1 cellular context compared by ENCODE assay signal in the genomic region with DNA sequence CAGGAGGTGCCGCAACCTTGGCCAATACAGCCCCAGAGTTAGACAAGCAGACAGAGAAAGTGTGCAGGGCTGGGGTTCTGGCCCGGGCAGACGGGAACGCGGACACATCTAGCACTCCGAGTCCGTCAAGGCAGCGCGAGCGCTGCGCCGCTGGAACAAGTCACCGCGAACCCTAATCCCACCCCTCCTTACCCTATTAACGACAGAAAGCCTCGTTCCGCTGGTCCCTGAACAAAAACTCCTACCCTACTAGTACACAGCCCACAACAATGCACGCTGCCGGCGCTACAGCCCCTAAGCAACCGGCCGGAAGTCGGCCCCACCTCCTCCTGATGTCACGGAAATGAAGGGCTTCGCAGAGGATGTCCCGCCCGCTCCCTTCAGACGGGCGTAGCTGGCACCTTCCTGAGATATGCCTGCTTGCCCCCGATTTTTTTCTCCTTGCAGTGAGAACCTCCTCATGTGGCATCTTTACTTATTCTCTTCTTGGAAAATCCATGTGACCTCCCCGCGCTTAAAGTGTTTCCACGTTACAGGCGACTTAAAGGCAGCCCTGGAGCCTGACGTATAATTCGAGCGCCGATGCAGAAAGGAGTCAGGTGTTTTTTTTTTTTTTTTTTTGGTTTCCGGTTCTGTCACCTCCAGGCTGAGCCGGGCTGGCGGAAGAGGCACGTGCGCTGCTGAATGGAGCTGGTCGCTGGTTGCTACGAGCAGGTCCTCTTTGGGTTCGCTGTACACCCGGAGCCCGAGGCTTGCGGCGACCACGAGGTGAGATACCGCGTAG.
A peak's percentile ranks its signal among the peaks of the same experiment; 100 is the strongest.
TF ChIP-seq lines count a peak whose summit lies in the region.

A gene (minus strand): TSS at position 315 of the 784 bp plus-strand sequence. CDS start 7,066 bp downstream, outside the sequence.
A gene with protein sequence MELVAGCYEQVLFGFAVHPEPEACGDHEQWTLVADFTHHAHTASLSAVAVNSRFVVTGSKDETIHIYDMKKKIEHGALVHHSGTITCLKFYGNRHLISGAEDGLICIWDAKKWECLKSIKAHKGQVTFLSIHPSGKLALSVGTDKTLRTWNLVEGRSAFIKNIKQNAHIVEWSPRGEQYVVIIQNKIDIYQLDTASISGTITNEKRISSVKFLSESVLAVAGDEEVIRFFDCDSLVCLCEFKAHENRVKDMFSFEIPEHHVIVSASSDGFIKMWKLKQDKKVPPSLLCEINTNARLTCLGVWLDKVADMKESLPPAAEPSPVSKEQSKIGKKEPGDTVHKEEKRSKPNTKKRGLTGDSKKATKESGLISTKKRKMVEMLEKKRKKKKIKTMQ (plus strand): TSS at position 671 of the 784 bp plus-strand sequence. CDS start 14 bp downstream, at position 685.

TF ChIP-seq in HepG2, 621 proteins besides CTCF, POLR2A, EP300 and RAD21 (continued from another document and continues in another):
- TF ChIP-seq, protein P1, sequence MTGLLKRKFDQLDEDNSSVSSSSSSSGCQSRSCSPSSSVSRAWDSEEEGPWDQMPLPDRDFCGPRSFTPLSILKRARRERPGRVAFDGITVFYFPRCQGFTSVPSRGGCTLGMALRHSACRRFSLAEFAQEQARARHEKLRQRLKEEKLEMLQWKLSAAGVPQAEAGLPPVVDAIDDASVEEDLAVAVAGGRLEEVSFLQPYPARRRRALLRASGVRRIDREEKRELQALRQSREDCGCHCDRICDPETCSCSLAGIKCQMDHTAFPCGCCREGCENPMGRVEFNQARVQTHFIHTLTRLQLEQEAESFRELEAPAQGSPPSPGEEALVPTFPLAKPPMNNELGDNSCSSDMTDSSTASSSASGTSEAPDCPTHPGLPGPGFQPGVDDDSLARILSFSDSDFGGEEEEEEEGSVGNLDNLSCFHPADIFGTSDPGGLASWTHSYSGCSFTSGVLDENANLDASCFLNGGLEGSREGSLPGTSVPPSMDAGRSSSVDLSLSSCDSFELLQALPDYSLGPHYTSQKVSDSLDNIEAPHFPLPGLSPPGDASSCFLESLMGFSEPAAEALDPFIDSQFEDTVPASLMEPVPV (CRISPR knock-in tag; IDR thresholded peaks at IDR 0.05): 0 out of 2 replicates have a peak, but pooled peaks have one; percentile 42
- TF ChIP-seq TMF1 (CRISPR knock-in tag; IDR thresholded peaks at IDR 0.05; ENCODE audit: low read depth) (no peak), SMAD9 (CRISPR knock-in tag; IDR thresholded peaks at IDR 0.05) (no peak), POGZ (CRISPR knock-in tag; IDR thresholded peaks at IDR 0.05) (peak; percentile 97), PCBP1 (IDR thresholded peaks at IDR 0.05; ENCODE audit: borderline replicate concordance, low read depth, low read length) (peak; percentile 53; the same call in 1 of the 2 replicates), NFRKB (IDR thresholded peaks at IDR 0.05) (no peak), KMT2B (CRISPR knock-in tag; IDR thresholded peaks at IDR 0.05) (peak; percentile 98), ZNF572 (CRISPR knock-in tag; IDR thresholded peaks at IDR 0.05) (no peak; the same call in 1 of the 2 replicates), ZNF83 (CRISPR knock-in tag; IDR thresholded peaks at IDR 0.05; ENCODE audit: borderline replicate concordance) (no peak), PRMT3 (CRISPR knock-in tag; IDR thresholded peaks at IDR 0.05; ENCODE audit: borderline replicate concordance, low read depth) (no peak), HOXA5 (CRISPR knock-in tag; IDR thresholded peaks at IDR 0.05) (peak; percentile 79; the same call in 1 of the 2 replicates), SMAD3 (CRISPR knock-in tag; IDR thresholded peaks at IDR 0.05) (peak; percentile 88; the same call in 1 of the 2 replicates), JUNB (CRISPR knock-in tag; IDR thresholded peaks at IDR 0.05; ENCODE audit: borderline replicate concordance) (no peak; the same call in 1 of the 2 replicates), ZNF598 (CRISPR knock-in tag; IDR thresholded peaks at IDR 0.05; ENCODE audit: borderline replicate concordance) (no peak), ZNF367 (CRISPR knock-in tag; IDR thresholded peaks at IDR 0.05; ENCODE audit: borderline replicate concordance) (0 out of 2 replicates have a peak, but pooled peaks have one; percentile 25), CCAR2 (optimal IDR thresholded peaks at IDR 0.05; ENCODE audit: low read depth, low read length) (peak; percentile 64), ZEB1 (IDR thresholded peaks at IDR 0.05; ENCODE audit: insufficient replicate concordance, low read depth) (peak; percentile 83), SOX6 (IDR thresholded peaks at IDR 0.05) (no peak), SOX6 (CRISPR knock-in tag; IDR thresholded peaks at IDR 0.05) (peak; percentile 79), SALL2 (CRISPR knock-in tag; IDR thresholded peaks at IDR 0.05) (peak; percentile 96)
- TF ChIP-seq, protein P2, sequence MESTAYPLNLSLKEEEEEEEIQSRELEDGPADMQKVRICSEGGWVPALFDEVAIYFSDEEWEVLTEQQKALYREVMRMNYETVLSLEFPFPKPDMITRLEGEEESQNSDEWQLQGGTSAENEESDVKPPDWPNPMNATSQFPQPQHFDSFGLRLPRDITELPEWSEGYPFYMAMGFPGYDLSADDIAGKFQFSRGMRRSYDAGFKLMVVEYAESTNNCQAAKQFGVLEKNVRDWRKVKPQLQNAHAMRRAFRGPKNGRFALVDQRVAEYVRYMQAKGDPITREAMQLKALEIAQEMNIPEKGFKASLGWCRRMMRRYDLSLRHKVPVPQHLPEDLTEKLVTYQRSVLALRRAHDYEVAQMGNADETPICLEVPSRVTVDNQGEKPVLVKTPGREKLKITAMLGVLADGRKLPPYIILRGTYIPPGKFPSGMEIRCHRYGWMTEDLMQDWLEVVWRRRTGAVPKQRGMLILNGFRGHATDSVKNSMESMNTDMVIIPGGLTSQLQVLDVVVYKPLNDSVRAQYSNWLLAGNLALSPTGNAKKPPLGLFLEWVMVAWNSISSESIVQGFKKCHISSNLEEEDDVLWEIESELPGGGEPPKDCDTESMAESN (CRISPR knock-in tag; conservative IDR thresholded peaks at IDR 0.05): no peak
- TF ChIP-seq, protein P3, sequence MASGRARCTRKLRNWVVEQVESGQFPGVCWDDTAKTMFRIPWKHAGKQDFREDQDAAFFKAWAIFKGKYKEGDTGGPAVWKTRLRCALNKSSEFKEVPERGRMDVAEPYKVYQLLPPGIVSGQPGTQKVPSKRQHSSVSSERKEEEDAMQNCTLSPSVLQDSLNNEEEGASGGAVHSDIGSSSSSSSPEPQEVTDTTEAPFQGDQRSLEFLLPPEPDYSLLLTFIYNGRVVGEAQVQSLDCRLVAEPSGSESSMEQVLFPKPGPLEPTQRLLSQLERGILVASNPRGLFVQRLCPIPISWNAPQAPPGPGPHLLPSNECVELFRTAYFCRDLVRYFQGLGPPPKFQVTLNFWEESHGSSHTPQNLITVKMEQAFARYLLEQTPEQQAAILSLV (CRISPR knock-in tag; IDR thresholded peaks at IDR 0.05; ENCODE audit: borderline replicate concordance): peak; percentile 53; the same call in 1 of the 2 replicates
- TF ChIP-seq, protein P4, sequence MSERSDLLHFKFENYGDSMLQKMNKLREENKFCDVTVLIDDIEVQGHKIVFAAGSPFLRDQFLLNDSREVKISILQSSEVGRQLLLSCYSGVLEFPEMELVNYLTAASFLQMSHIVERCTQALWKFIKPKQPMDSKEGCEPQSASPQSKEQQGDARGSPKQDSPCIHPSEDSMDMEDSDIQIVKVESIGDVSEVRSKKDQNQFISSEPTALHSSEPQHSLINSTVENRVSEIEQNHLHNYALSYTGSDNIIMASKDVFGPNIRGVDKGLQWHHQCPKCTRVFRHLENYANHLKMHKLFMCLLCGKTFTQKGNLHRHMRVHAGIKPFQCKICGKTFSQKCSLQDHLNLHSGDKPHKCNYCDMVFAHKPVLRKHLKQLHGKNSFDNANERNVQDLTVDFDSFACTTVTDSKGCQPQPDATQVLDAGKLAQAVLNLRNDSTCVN (CRISPR knock-in tag; IDR thresholded peaks at IDR 0.05; ENCODE audit: borderline replicate concordance): 0 out of 2 replicates have a peak, but pooled peaks have one; percentile 19
- TF ChIP-seq, protein P5, sequence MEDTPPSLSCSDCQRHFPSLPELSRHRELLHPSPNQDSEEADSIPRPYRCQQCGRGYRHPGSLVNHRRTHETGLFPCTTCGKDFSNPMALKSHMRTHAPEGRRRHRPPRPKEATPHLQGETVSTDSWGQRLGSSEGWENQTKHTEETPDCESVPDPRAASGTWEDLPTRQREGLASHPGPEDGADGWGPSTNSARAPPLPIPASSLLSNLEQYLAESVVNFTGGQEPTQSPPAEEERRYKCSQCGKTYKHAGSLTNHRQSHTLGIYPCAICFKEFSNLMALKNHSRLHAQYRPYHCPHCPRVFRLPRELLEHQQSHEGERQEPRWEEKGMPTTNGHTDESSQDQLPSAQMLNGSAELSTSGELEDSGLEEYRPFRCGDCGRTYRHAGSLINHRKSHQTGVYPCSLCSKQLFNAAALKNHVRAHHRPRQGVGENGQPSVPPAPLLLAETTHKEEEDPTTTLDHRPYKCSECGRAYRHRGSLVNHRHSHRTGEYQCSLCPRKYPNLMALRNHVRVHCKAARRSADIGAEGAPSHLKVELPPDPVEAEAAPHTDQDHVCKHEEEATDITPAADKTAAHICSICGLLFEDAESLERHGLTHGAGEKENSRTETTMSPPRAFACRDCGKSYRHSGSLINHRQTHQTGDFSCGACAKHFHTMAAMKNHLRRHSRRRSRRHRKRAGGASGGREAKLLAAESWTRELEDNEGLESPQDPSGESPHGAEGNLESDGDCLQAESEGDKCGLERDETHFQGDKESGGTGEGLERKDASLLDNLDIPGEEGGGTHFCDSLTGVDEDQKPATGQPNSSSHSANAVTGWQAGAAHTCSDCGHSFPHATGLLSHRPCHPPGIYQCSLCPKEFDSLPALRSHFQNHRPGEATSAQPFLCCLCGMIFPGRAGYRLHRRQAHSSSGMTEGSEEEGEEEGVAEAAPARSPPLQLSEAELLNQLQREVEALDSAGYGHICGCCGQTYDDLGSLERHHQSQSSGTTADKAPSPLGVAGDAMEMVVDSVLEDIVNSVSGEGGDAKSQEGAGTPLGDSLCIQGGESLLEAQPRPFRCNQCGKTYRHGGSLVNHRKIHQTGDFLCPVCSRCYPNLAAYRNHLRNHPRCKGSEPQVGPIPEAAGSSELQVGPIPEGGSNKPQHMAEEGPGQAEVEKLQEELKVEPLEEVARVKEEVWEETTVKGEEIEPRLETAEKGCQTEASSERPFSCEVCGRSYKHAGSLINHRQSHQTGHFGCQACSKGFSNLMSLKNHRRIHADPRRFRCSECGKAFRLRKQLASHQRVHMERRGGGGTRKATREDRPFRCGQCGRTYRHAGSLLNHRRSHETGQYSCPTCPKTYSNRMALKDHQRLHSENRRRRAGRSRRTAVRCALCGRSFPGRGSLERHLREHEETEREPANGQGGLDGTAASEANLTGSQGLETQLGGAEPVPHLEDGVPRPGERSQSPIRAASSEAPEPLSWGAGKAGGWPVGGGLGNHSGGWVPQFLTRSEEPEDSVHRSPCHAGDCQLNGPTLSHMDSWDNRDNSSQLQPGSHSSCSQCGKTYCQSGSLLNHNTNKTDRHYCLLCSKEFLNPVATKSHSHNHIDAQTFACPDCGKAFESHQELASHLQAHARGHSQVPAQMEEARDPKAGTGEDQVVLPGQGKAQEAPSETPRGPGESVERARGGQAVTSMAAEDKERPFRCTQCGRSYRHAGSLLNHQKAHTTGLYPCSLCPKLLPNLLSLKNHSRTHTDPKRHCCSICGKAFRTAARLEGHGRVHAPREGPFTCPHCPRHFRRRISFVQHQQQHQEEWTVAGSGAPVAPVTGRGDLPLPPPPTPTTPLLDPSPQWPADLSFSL (CRISPR knock-in tag; IDR thresholded peaks at IDR 0.05): no peak
- TF ChIP-seq, protein P6, sequence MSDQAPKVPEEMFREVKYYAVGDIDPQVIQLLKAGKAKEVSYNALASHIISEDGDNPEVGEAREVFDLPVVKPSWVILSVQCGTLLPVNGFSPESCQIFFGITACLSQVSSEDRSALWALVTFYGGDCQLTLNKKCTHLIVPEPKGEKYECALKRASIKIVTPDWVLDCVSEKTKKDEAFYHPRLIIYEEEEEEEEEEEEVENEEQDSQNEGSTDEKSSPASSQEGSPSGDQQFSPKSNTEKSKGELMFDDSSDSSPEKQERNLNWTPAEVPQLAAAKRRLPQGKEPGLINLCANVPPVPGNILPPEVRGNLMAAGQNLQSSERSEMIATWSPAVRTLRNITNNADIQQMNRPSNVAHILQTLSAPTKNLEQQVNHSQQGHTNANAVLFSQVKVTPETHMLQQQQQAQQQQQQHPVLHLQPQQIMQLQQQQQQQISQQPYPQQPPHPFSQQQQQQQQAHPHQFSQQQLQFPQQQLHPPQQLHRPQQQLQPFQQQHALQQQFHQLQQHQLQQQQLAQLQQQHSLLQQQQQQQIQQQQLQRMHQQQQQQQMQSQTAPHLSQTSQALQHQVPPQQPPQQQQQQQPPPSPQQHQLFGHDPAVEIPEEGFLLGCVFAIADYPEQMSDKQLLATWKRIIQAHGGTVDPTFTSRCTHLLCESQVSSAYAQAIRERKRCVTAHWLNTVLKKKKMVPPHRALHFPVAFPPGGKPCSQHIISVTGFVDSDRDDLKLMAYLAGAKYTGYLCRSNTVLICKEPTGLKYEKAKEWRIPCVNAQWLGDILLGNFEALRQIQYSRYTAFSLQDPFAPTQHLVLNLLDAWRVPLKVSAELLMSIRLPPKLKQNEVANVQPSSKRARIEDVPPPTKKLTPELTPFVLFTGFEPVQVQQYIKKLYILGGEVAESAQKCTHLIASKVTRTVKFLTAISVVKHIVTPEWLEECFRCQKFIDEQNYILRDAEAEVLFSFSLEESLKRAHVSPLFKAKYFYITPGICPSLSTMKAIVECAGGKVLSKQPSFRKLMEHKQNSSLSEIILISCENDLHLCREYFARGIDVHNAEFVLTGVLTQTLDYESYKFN (CRISPR knock-in tag; conservative IDR thresholded peaks at IDR 0.05): no peak; the same call in 1 of the 2 replicates
- TF ChIP-seq, protein P7, sequence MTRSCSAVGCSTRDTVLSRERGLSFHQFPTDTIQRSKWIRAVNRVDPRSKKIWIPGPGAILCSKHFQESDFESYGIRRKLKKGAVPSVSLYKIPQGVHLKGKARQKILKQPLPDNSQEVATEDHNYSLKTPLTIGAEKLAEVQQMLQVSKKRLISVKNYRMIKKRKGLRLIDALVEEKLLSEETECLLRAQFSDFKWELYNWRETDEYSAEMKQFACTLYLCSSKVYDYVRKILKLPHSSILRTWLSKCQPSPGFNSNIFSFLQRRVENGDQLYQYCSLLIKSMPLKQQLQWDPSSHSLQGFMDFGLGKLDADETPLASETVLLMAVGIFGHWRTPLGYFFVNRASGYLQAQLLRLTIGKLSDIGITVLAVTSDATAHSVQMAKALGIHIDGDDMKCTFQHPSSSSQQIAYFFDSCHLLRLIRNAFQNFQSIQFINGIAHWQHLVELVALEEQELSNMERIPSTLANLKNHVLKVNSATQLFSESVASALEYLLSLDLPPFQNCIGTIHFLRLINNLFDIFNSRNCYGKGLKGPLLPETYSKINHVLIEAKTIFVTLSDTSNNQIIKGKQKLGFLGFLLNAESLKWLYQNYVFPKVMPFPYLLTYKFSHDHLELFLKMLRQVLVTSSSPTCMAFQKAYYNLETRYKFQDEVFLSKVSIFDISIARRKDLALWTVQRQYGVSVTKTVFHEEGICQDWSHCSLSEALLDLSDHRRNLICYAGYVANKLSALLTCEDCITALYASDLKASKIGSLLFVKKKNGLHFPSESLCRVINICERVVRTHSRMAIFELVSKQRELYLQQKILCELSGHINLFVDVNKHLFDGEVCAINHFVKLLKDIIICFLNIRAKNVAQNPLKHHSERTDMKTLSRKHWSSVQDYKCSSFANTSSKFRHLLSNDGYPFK (CRISPR knock-in tag; IDR thresholded peaks at IDR 0.05; ENCODE audit: borderline replicate concordance): peak; percentile 88; the same call in 1 of the 2 replicates
- TF ChIP-seq, protein P8, sequence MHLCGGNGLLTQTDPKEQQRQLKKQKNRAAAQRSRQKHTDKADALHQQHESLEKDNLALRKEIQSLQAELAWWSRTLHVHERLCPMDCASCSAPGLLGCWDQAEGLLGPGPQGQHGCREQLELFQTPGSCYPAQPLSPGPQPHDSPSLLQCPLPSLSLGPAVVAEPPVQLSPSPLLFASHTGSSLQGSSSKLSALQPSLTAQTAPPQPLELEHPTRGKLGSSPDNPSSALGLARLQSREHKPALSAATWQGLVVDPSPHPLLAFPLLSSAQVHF (CRISPR knock-in tag; IDR thresholded peaks at IDR 0.05): 0 out of 2 replicates have a peak, but pooled peaks have one; percentile 37
